Comparison of ENCODE assay signal across 1 cellular context in genomic region chr1:115838805-115839705, GRCh38.
A peak's percentile ranks its signal among the peaks of the same experiment; 100 is the strongest.
TF ChIP-seq lines count a peak whose summit lies in the region.

No MANE protein-coding gene starts in this region.

TF ChIP-seq in WTC11, 78 proteins besides CTCF, POLR2A, EP300 and RAD21 (continued from another document and continues in another):
- TF ChIP-seq ATF2 (CRISPR knock-in tag; IDR thresholded peaks at IDR 0.05; ENCODE audit: borderline replicate concordance, low read depth) = no peak
- TF ChIP-seq ETV6 (CRISPR knock-in tag; IDR thresholded peaks at IDR 0.05) = peak; percentile 56
- no peak for TF ChIP-seq NR1H2 (CRISPR knock-in tag; IDR thresholded peaks at IDR 0.05)
- no peak for TF ChIP-seq ELF4 (CRISPR knock-in tag; IDR thresholded peaks at IDR 0.05; ENCODE audit: low read depth)
- TF ChIP-seq, protein P1, sequence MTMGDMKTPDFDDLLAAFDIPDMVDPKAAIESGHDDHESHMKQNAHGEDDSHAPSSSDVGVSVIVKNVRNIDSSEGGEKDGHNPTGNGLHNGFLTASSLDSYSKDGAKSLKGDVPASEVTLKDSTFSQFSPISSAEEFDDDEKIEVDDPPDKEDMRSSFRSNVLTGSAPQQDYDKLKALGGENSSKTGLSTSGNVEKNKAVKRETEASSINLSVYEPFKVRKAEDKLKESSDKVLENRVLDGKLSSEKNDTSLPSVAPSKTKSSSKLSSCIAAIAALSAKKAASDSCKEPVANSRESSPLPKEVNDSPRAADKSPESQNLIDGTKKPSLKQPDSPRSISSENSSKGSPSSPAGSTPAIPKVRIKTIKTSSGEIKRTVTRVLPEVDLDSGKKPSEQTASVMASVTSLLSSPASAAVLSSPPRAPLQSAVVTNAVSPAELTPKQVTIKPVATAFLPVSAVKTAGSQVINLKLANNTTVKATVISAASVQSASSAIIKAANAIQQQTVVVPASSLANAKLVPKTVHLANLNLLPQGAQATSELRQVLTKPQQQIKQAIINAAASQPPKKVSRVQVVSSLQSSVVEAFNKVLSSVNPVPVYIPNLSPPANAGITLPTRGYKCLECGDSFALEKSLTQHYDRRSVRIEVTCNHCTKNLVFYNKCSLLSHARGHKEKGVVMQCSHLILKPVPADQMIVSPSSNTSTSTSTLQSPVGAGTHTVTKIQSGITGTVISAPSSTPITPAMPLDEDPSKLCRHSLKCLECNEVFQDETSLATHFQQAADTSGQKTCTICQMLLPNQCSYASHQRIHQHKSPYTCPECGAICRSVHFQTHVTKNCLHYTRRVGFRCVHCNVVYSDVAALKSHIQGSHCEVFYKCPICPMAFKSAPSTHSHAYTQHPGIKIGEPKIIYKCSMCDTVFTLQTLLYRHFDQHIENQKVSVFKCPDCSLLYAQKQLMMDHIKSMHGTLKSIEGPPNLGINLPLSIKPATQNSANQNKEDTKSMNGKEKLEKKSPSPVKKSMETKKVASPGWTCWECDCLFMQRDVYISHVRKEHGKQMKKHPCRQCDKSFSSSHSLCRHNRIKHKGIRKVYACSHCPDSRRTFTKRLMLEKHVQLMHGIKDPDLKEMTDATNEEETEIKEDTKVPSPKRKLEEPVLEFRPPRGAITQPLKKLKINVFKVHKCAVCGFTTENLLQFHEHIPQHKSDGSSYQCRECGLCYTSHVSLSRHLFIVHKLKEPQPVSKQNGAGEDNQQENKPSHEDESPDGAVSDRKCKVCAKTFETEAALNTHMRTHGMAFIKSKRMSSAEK (CRISPR knock-in tag; IDR thresholded peaks at IDR 0.05; ENCODE audit: borderline replicate concordance) = no peak
- TF ChIP-seq SP1 (CRISPR knock-in tag; conservative IDR thresholded peaks at IDR 0.05) = peak; percentile 48; the same call in 1 of the 2 replicates
- TF ChIP-seq NFATC4 (CRISPR knock-in tag; IDR thresholded peaks at IDR 0.05) = no peak
- 0 out of 2 replicates have a peak, but pooled peaks have one; percentile 22 for TF ChIP-seq CREM (CRISPR knock-in tag; IDR thresholded peaks at IDR 0.05)
- TF ChIP-seq FOXJ3 (CRISPR knock-in tag; IDR thresholded peaks at IDR 0.05; ENCODE audit: borderline replicate concordance) = no peak
- no peak for TF ChIP-seq GTF2I (CRISPR knock-in tag; conservative IDR thresholded peaks at IDR 0.05)
- TF ChIP-seq, protein P2, sequence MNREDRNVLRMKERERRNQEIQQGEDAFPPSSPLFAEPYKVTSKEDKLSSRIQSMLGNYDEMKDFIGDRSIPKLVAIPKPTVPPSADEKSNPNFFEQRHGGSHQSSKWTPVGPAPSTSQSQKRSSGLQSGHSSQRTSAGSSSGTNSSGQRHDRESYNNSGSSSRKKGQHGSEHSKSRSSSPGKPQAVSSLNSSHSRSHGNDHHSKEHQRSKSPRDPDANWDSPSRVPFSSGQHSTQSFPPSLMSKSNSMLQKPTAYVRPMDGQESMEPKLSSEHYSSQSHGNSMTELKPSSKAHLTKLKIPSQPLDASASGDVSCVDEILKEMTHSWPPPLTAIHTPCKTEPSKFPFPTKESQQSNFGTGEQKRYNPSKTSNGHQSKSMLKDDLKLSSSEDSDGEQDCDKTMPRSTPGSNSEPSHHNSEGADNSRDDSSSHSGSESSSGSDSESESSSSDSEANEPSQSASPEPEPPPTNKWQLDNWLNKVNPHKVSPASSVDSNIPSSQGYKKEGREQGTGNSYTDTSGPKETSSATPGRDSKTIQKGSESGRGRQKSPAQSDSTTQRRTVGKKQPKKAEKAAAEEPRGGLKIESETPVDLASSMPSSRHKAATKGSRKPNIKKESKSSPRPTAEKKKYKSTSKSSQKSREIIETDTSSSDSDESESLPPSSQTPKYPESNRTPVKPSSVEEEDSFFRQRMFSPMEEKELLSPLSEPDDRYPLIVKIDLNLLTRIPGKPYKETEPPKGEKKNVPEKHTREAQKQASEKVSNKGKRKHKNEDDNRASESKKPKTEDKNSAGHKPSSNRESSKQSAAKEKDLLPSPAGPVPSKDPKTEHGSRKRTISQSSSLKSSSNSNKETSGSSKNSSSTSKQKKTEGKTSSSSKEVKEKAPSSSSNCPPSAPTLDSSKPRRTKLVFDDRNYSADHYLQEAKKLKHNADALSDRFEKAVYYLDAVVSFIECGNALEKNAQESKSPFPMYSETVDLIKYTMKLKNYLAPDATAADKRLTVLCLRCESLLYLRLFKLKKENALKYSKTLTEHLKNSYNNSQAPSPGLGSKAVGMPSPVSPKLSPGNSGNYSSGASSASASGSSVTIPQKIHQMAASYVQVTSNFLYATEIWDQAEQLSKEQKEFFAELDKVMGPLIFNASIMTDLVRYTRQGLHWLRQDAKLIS (CRISPR knock-in tag; IDR thresholded peaks at IDR 0.05; ENCODE audit: borderline replicate concordance) = no peak
- TF ChIP-seq, protein P3, sequence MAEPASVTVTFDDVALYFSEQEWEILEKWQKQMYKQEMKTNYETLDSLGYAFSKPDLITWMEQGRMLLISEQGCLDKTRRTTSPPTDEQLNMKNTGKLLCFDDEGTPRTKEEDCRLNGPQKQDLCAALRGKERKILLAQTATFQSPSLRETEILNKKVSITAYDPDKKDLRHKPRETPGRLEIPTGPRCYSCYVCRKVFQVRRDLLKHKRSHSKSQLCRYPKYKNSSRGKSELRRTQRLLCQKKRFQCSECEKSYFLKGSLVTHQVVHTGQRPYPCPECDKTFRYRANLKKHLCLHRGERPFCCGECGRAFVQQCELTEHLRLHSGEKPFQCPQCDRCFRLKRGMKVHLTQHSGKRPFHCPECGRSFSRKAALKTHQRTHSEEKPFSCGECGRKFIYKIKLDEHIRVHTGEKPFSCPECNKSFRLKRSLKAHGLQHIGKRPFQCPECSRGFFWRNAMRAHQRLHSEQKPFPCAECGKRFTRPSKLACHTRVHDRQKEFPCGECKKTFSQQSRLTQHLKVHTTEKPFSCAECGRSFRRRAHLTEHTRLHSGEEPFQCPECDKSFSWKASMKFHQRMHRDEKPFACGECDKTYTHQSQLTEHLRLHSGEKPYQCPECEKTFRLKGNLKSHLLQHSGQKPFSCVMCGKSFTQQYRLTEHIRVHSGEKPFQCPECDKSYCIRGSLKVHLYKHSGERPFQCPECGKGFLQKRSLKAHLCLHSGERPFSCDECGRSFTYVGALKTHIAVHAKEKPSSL (CRISPR knock-in tag; conservative IDR thresholded peaks at IDR 0.05) = no peak
- TF ChIP-seq FOXK1 (CRISPR knock-in tag; IDR thresholded peaks at IDR 0.05) = no peak
- no peak for TF ChIP-seq RORB (CRISPR knock-in tag; IDR thresholded peaks at IDR 0.05)
- TF ChIP-seq, protein P4, sequence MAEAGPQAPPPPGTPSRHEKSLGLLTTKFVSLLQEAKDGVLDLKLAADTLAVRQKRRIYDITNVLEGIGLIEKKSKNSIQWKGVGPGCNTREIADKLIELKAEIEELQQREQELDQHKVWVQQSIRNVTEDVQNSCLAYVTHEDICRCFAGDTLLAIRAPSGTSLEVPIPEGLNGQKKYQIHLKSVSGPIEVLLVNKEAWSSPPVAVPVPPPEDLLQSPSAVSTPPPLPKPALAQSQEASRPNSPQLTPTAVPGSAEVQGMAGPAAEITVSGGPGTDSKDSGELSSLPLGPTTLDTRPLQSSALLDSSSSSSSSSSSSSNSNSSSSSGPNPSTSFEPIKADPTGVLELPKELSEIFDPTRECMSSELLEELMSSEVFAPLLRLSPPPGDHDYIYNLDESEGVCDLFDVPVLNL (CRISPR knock-in tag; IDR thresholded peaks at IDR 0.05; ENCODE audit: borderline replicate concordance, low read depth) = no peak
- TF ChIP-seq, protein P5, sequence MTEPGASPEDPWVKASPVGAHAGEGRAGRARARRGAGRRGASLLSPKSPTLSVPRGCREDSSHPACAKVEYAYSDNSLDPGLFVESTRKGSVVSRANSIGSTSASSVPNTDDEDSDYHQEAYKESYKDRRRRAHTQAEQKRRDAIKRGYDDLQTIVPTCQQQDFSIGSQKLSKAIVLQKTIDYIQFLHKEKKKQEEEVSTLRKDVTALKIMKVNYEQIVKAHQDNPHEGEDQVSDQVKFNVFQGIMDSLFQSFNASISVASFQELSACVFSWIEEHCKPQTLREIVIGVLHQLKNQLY (CRISPR knock-in tag; IDR thresholded peaks at IDR 0.05) = no peak
- no peak for TF ChIP-seq IRF2 (CRISPR knock-in tag; IDR thresholded peaks at IDR 0.05; ENCODE audit: borderline replicate concordance, low read depth)
- no peak for TF ChIP-seq JUN (CRISPR knock-in tag; IDR thresholded peaks at IDR 0.05)
- no peak for TF ChIP-seq ERG (CRISPR knock-in tag; IDR thresholded peaks at IDR 0.05)
- TF ChIP-seq, protein P6, sequence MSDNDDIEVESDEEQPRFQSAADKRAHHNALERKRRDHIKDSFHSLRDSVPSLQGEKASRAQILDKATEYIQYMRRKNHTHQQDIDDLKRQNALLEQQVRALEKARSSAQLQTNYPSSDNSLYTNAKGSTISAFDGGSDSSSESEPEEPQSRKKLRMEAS (CRISPR knock-in tag; IDR thresholded peaks at IDR 0.05) = peak; percentile 67; the same call in 1 of the 2 replicates
- no peak for TF ChIP-seq ZNF219 (CRISPR knock-in tag; IDR thresholded peaks at IDR 0.05; ENCODE audit: borderline replicate concordance)
- TF ChIP-seq ZNF281 (CRISPR knock-in tag; IDR thresholded peaks at IDR 0.05) = 0 out of 2 replicates have a peak, but pooled peaks have one; percentile 9
- TF ChIP-seq SMAD3 (CRISPR knock-in tag; IDR thresholded peaks at IDR 0.05; ENCODE audit: borderline replicate concordance) = no peak
- no peak for TF ChIP-seq ZNF138 (CRISPR knock-in tag; conservative IDR thresholded peaks at IDR 0.05)
- TF ChIP-seq ARID4B (CRISPR knock-in tag; IDR thresholded peaks at IDR 0.05; ENCODE audit: borderline replicate concordance) = no peak
- TF ChIP-seq ZNF396 (CRISPR knock-in tag; IDR thresholded peaks at IDR 0.05; ENCODE audit: borderline replicate concordance) = no peak
- TF ChIP-seq, protein P7, sequence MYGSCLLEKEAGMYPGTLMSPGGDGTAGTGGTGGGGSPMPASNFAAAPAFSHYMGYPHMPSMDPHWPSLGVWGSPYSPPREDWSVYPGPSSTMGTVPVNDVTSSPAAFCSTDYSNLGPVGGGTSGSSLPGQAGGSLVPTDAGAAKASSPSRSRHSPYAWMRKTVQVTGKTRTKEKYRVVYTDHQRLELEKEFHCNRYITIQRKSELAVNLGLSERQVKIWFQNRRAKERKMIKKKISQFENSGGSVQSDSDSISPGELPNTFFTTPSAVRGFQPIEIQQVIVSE (CRISPR knock-in tag; IDR thresholded peaks at IDR 0.05; ENCODE audit: borderline replicate concordance) = no peak
- no peak for TF ChIP-seq JAZF1 (CRISPR knock-in tag; IDR thresholded peaks at IDR 0.05)
- TF ChIP-seq CBFB (CRISPR knock-in tag; IDR thresholded peaks at IDR 0.05; ENCODE audit: low read depth) = no peak
